24 cellular contexts compared by ENCODE assay signal in genomic region chr1:237270338-237270737, GRCh38.
"Had no signal": no experiment of that assay in that cellular context is flagged by ENCODE, and none has a peak within 500 bp of the region (broad histone marks: within the 10 kb centered on the region; RNA-seq: fewer than 3 reads in every experiment).

No MANE protein-coding gene starts in this region.

- H3K36me3 ChIP-seq: ascending aorta, brain microvascular endothelial cell, Peyer's patch, SJCRH30 had no signal

- H3K4me2 ChIP-seq: SK-N-SH had no signal

- H3K27me3 ChIP-seq: ascending aorta, brain microvascular endothelial cell, Peyer's patch, SJCRH30 had no signal

- H3K4me3 ChIP-seq: ascending aorta, K562, Peyer's patch, SJCRH30 had no signal

- ATAC-seq: activated CD8-positive, alpha-beta T cell treated with anti-CD3 and anti-CD28 coated beads, Interleukin-2, amount 10 ng/mL, durations not matched to agents 7 days and 5 days; K562 had no signal

- H3K27ac ChIP-seq: ascending aorta, brain microvascular endothelial cell, Peyer's patch, RWPE1, SJCRH30 had no signal

- H3K9me3 ChIP-seq: ascending aorta, Peyer's patch, SJCRH30 had no signal

- DNase-seq: activated CD4-positive, alpha-beta T cell treated with anti-CD3 and anti-CD28 coated beads for 48 hours; activated CD4-positive, alpha-beta T cell treated with anti-CD3 and anti-CD28 coated beads, Interleukin-2, amount 50 U/mL, for 4 hours; activated CD4-positive, CD25-positive, alpha-beta regulatory T cell treated with anti-CD3 and anti-CD28 coated beads, Interleukin-2, amount 50 U/mL, for 72 hours; activated CD8-positive, alpha-beta memory T cell treated with anti-CD3 and anti-CD28 coated beads, Interleukin-2, amount 50 U/mL, for 48 hours; activated CD8-positive, alpha-beta T cell treated with anti-CD3 and anti-CD28 coated beads, Interleukin-2, amount 10 ng/mL, durations not matched to agents 7 days and 5 days; activated effector memory CD4-positive, alpha-beta T cell treated with anti-CD3 and anti-CD28 coated beads, Interleukin-2, amount 50 U/mL, for 16 hours; activated naive CD4-positive, alpha-beta T cell treated with Interleukin-2 at 50 U/mL for 16 hours; activated naive CD8-positive, alpha-beta T cell treated with anti-CD3 and anti-CD28 coated beads, Interleukin-2, amount 50 U/mL, for 24 hours; activated T-cell treated with anti-CD3 and anti-CD28 coated beads, Interleukin-2, amount 50 U/mL, for 1 hour; amniotic stem cell; brain microvascular endothelial cell; Karpas-422; NCI-H1930; NCI-H2171; NCI-H226; NCI-H526; NCI-H774; Peyer's patch; Right ventricle myocardium superior; SJCRH30; SK-N-SH had no signal

- H3K9ac ChIP-seq: SK-N-SH had no signal

- H3K4me1 ChIP-seq: ascending aorta, Peyer's patch, SJCRH30 had no signal
